Comparison of ENCODE assay signal across 8 cellular contexts in genomic region chr10:68562666-68563522, GRCh38. TPM values are rescaled to one million over a fixed set of nuclear protein-coding genes. Genes with fewer than 3 reads are reported as not detected.
DNase-seq lines count a peak whose midpoint lies in the region; ATAC-seq and TF ChIP-seq lines count a peak whose summit lies in the region.

No MANE protein-coding gene starts in this region.

- no peak for ATAC-seq in central memory CD8-positive, alpha-beta T cell (replicated peaks; ENCODE audit: extremely low read depth, poor library complexity, severe bottlenecking)
- ATAC-seq in GM21786 (IDR thresholded peaks at IDR 0.05; ENCODE audit: unreplicated experiment) = no peak
- ATAC-seq in HG03460 (IDR thresholded peaks at IDR 0.05; ENCODE audit: unreplicated experiment) = no peak
- no peak for ATAC-seq in GM21447 (IDR thresholded peaks at IDR 0.05; ENCODE audit: unreplicated experiment)

- H3K27me3 Mint-ChIP-seq in IgD-negative memory B cell = peaks cover 56% of the 10 kb centered on the region
- H3K27me3 Mint-ChIP-seq in central memory CD8-positive, alpha-beta T cell = peaks cover 69% of the 10 kb centered on the region
- no peaks in the 10 kb centered on the region for H3K27me3 Mint-ChIP-seq in nephron (ENCODE audit: low read depth)

- H3K9me3 Mint-ChIP-seq in IgD-negative memory B cell = peaks cover 0 to 4% (median 0%) of the 10 kb centered on the region in 3 donors
- H3K9me3 Mint-ChIP-seq in central memory CD8-positive, alpha-beta T cell = no peaks in the 10 kb centered on the region
- H3K9me3 Mint-ChIP-seq in nephron = no peaks in the 10 kb centered on the region

- H3K4me1 Mint-ChIP-seq in IgD-negative memory B cell (peaks cover 14 to 23% (median 16%) of the 10 kb centered on the region in 3 donors), nephron (peaks cover 44% of the 10 kb centered on the region)
- peaks cover 23% of the 10 kb centered on the region for H3K4me1 Mint-ChIP-seq in central memory CD8-positive, alpha-beta T cell

- H3K4me3 Mint-ChIP-seq in IgD-negative memory B cell = peak overlapping the region in 3 of 4 donors; percentile 17 to 65 (median 50)
- peak overlapping the region; percentile 1 for H3K4me3 Mint-ChIP-seq in central memory CD8-positive, alpha-beta T cell
- peak overlapping the region; percentile 89 to 93 (median 89) for H3K4me3 Mint-ChIP-seq in nephron

- peak; percentile 38 for DNase-seq in DMS153 treated with DMSO at 0.1 percent for 48 hours (lab: John Stamatoyannopoulos, UW; ENCODE audit: unreplicated experiment)
- no peak for DNase-seq in central memory CD8-positive, alpha-beta T cell (ENCODE audit: low spot score in 2 of 2)
- no peak for DNase-seq in ureter (ENCODE audit: low spot score)

- no peak for TF ChIP-seq CTCF in nephron (IDR thresholded peaks at IDR 0.05; ENCODE audit: unreplicated experiment in 3 of 3)

- H3K27ac Mint-ChIP-seq in IgD-negative memory B cell (no peak overlapping the region), nephron (peak overlapping the region; percentile 81 to 91 (median 88))
- H3K27ac Mint-ChIP-seq in central memory CD8-positive, alpha-beta T cell (ENCODE audit: low read depth) = no peak overlapping the region

- H3K36me3 Mint-ChIP-seq in IgD-negative memory B cell = no peaks in the 10 kb centered on the region
- H3K36me3 Mint-ChIP-seq in central memory CD8-positive, alpha-beta T cell (ENCODE audit: insufficient read depth) = peaks cover 4% of the 10 kb centered on the region
- H3K36me3 Mint-ChIP-seq in nephron (ENCODE audit: low read depth) = peaks cover 3% of the 10 kb centered on the region

RNA-seq across cellular contexts. Expression of gene TET1, which starts 2.8 kb away (rescaled TPM):
- polyA plus RNA-seq in IgD-negative memory B cell = 1.0 TPM
- 4.8 TPM for total RNA-seq in ureter

RNA-seq across cellular contexts. Expression of gene SLC25A16, which starts 35.6 kb away (rescaled TPM):
- polyA plus RNA-seq in IgD-negative memory B cell = 4.6 TPM
- 36.8 TPM for total RNA-seq in ureter

Comparison
In these comparisons a context has a peak if more than half of its experiments do, and no peak if none do; other contexts are left out.
1. H3K27ac Mint-ChIP-seq: peak in nephron (3 of 3); none in IgD-negative memory B cell (0 of 3) and central memory CD8-positive, alpha-beta T cell (single experiment).
2. H3K4me3 Mint-ChIP-seq: peak in every context shown above with its lines; median percentile 89 in nephron; 50 in IgD-negative memory B cell; 1 in central memory CD8-positive, alpha-beta T cell.